In the genomic region with DNA sequence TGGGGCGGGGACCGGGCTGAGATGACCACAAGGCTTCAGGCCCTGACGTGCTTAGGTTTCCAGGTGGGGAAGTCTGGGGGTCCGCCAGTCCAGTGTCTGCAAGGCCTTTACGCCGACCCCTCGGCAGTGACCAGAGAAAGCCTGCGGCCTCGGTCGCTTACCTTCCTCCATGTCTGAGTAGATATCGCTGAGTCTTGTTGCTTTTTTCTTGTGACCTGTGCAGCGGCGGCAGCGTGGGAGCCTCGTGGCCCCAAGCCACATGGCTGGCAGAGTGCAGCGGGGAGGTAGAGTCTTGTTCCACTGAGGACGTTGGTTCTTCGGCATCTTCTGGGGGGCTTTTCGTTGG, we compare ENCODE assay signal across 8 cellular contexts. TPM values are rescaled to one million over a fixed set of nuclear protein-coding genes. Genes with fewer than 3 reads are reported as not detected.
DNase-seq lines count a peak whose midpoint lies in the region; ATAC-seq and TF ChIP-seq lines count a peak whose summit lies in the region.

No MANE protein-coding gene starts in this region.

- H3K79me1 ChIP-seq in H9 (ENCODE audit: insufficient read depth, low read depth, low read length, poor library complexity, severe bottlenecking): peaks cover 7% of the 10 kb centered on the region

- H2AK5ac ChIP-seq in H9 (ENCODE audit: insufficient read length, low read length): no peak overlapping the region

- H2AFZ ChIP-seq in DND-41 (ENCODE audit: low read depth, low read length) (peak overlapping the region; percentile 84), H9 (ENCODE audit: low read length) (no peak overlapping the region), OCI-LY1 (ENCODE audit: low read length) (no peak overlapping the region)

- no peak overlapping the region for H2BK5ac ChIP-seq in H9 (ENCODE audit: insufficient read length, low read length)

- H3K23ac ChIP-seq in H9 (ENCODE audit: insufficient read length, low read depth, low read length): no peak overlapping the region

- peak overlapping the region; percentile 63 to 73 for H3K4me3 ChIP-seq in DND-41 (ENCODE audit: low read depth in 1 of 2, low read length in 2 of 2)
- H3K4me3 ChIP-seq in OCI-LY1 (ENCODE audit: low read depth, low read length, poor library complexity, severe bottlenecking): peak overlapping the region; percentile 91

- H3K9me3 ChIP-seq in DND-41 (ENCODE audit: insufficient read depth, low read length, severe bottlenecking): no peaks in the 10 kb centered on the region
- no peaks in the 10 kb centered on the region for H3K9me3 ChIP-seq in H9 (ENCODE audit: control insufficient read depth, low read depth, low read length)
- no peaks in the 10 kb centered on the region for H3K9me3 ChIP-seq in OCI-LY1 (ENCODE audit: low read length)

- no CpG with 5 or more reads among the region's 19 CpGs for WGBS in H9 (ENCODE audit: extremely low coverage, insufficient read length, low lambda C conversion rate)

- peak overlapping the region; percentile 9 for H4K5ac ChIP-seq in H9 (ENCODE audit: insufficient read length, low read depth, low read length)

- peak; percentile 11 for ATAC-seq in DND-41 (ENCODE audit: insufficient read depth, low read depth)
- ATAC-seq in memory B cell (ENCODE audit: low read depth): no peak
- ATAC-seq in stimulated activated memory B cell treated with anti-CD40 and anti-IgM and Interleukin-4, amounts not matched to agents 10 μg/mL and 1 μg/mL and 100 μg/mL, for 72 hours: peak; percentile 37

- H4K20me1 ChIP-seq in DND-41 (ENCODE audit: insufficient read depth, low read length) (peaks cover 39% of the 10 kb centered on the region), H9 (ENCODE audit: control insufficient read depth, insufficient read depth, insufficient read length) (no peaks in the 10 kb centered on the region), OCI-LY1 (ENCODE audit: insufficient read depth, low read length) (no peaks in the 10 kb centered on the region)

- H3K4me1 ChIP-seq in DND-41 (ENCODE audit: insufficient read depth, low read length): peaks cover 44% of the 10 kb centered on the region
- peaks cover 2% of the 10 kb centered on the region; the same call in 1 of the 2 replicates for H3K4me1 ChIP-seq in H9 (ENCODE audit: insufficient read depth, low read length)
- H3K4me1 ChIP-seq in OCI-LY1 (ENCODE audit: insufficient read depth, low read length, severe bottlenecking): peaks cover 11% of the 10 kb centered on the region

- H3K23me2 ChIP-seq in H9 (ENCODE audit: insufficient read length, low read depth, low read length, poor library complexity, severe bottlenecking): peaks cover 5% of the 10 kb centered on the region

- H2BK15ac ChIP-seq in H9 (ENCODE audit: low read depth, low read length): no peak overlapping the region

- no peak overlapping the region for H3K56ac ChIP-seq in H9 (ENCODE audit: insufficient read length, low read depth, low read length)

- H4K8ac ChIP-seq in H9 (replicated peaks; ENCODE audit: insufficient read length, low read depth, low read length): no peak overlapping the region

- H3K36me3 Mint-ChIP-seq in H9 (ENCODE audit: insufficient read depth in 1 of 3, low read depth in 3 of 3) (peaks cover 53 to 90% (median 73%) of the 10 kb centered on the region in 3 experiments), brain (peaks cover 69% of the 10 kb centered on the region), memory B cell (peaks cover 23% of the 10 kb centered on the region)
- peaks cover 70% of the 10 kb centered on the region for H3K36me3 Mint-ChIP-seq in stimulated activated memory B cell treated with anti-CD40 and anti-IgM and Interleukin-4, amounts not matched to agents 10 μg/mL and 1 μg/mL and 100 μg/mL, for 72 hours

- H3K27ac ChIP-seq in DND-41 (ENCODE audit: low read length) (peak overlapping the region; percentile 75), H9 (ENCODE audit: insufficient read length, low read depth, low read length) (peak overlapping the region; percentile 42), OCI-LY1 (ENCODE audit: low read depth, low read length, poor library complexity, severe bottlenecking) (peak overlapping the region; percentile 49)

- DNase-seq in DND-41: peak; percentile 43
- no peak for DNase-seq in H9
- no peak for DNase-seq in memory B cell (ENCODE audit: low spot score in 2 of 2)
- DNase-seq in kidney tubule cell (ENCODE audit: low spot score): no peak
- no peak for DNase-seq in glomerular visceral epithelial cell (ENCODE audit: extremely low spot score)

- no peaks in the 10 kb centered on the region for H3F3A ChIP-seq in OCI-LY1 (ENCODE audit: insufficient read depth, low read length)

- peak overlapping the region; percentile 88 for H2BK120ac ChIP-seq in H9 (ENCODE audit: low read depth, low read length, poor library complexity, severe bottlenecking)

- H3K4ac ChIP-seq in H9 (ENCODE audit: low read depth, low read length): peak overlapping the region; percentile 20; the same call in 1 of the 2 replicates

- peaks cover 18 to 19% of the 10 kb centered on the region in 2 experiments for H3K4me1 Mint-ChIP-seq in H9
- peaks cover 43% of the 10 kb centered on the region for H3K4me1 Mint-ChIP-seq in brain
- peaks cover 24% of the 10 kb centered on the region for H3K4me1 Mint-ChIP-seq in memory B cell
- peaks cover 56% of the 10 kb centered on the region for H3K4me1 Mint-ChIP-seq in stimulated activated memory B cell treated with anti-CD40 and anti-IgM and Interleukin-4, amounts not matched to agents 10 μg/mL and 1 μg/mL and 100 μg/mL, for 72 hours

- H2BK12ac ChIP-seq in H9 (ENCODE audit: insufficient read length, low read depth, low read length): no peak overlapping the region

- no peaks in the 10 kb centered on the region for H3K9me2 ChIP-seq in OCI-LY1 (ENCODE audit: low read depth, low read length)

- H4K91ac ChIP-seq in H9 (ENCODE audit: insufficient read length, low read depth, low read length): peak overlapping the region; percentile 48

- peaks cover 54% of the 10 kb centered on the region for H3K79me2 ChIP-seq in DND-41 (ENCODE audit: insufficient read depth, low read length)
- peaks cover 30% of the 10 kb centered on the region for H3K79me2 ChIP-seq in H9 (ENCODE audit: insufficient read depth, low read length)
- H3K79me2 ChIP-seq in OCI-LY1 (ENCODE audit: insufficient read depth, low read length): peaks cover 36% of the 10 kb centered on the region

- H3K27me3 ChIP-seq in DND-41 (ENCODE audit: insufficient read depth, low read length, poor library complexity) (no peaks in the 10 kb centered on the region), H9 (ENCODE audit: insufficient read depth, low read length) (no peaks in the 10 kb centered on the region), OCI-LY1 (ENCODE audit: insufficient read depth, low read length) (no peaks in the 10 kb centered on the region)

- H3K9ac ChIP-seq in DND-41 (ENCODE audit: low read depth, low read length) (peak overlapping the region; percentile 70), H9 (ENCODE audit: extremely low read depth, insufficient read length, low read length) (peak overlapping the region; percentile 96), OCI-LY1 (ENCODE audit: low read length) (peak overlapping the region; percentile 98)

- H3K18ac ChIP-seq in H9 (ENCODE audit: insufficient read length, low read depth, low read length): peak overlapping the region; percentile 74

- peak overlapping the region; percentile 99 to 100 (median 99) for H3K27ac Mint-ChIP-seq in H9
- H3K27ac Mint-ChIP-seq in brain: peak overlapping the region; percentile 95 to 99 (median 96)
- H3K27ac Mint-ChIP-seq in memory B cell: peak overlapping the region; percentile 98
- peak overlapping the region; percentile 97 for H3K27ac Mint-ChIP-seq in stimulated activated memory B cell treated with anti-CD40 and anti-IgM and Interleukin-4, amounts not matched to agents 10 μg/mL and 1 μg/mL and 100 μg/mL, for 72 hours

- peak overlapping the region; percentile 99 for H3K4me2 ChIP-seq in DND-41 (ENCODE audit: insufficient read depth, low read length)
- H3K4me2 ChIP-seq in H9 (ENCODE audit: insufficient read depth, insufficient read length, low read length): peak overlapping the region; percentile 99
- H3K4me2 ChIP-seq in OCI-LY1 (ENCODE audit: low read length): peak overlapping the region; percentile 97

- no peak overlapping the region for H2BK20ac ChIP-seq in H9 (ENCODE audit: low read depth, low read length, poor library complexity, severe bottlenecking)

- no peak overlapping the region for H3T11ph ChIP-seq in H9 (ENCODE audit: low read length)

- H3K27me3 Mint-ChIP-seq in H9 (ENCODE audit: low read depth): no peaks in the 10 kb centered on the region
- peaks cover 13% of the 10 kb centered on the region for H3K27me3 Mint-ChIP-seq in brain
- no peaks in the 10 kb centered on the region for H3K27me3 Mint-ChIP-seq in memory B cell
- no peaks in the 10 kb centered on the region for H3K27me3 Mint-ChIP-seq in stimulated activated memory B cell treated with anti-CD40 and anti-IgM and Interleukin-4, amounts not matched to agents 10 μg/mL and 1 μg/mL and 100 μg/mL, for 72 hours

- peak overlapping the region; percentile 96 to 100 for H3K4me3 Mint-ChIP-seq in H9
- H3K4me3 Mint-ChIP-seq in brain: peak overlapping the region; percentile 96 to 99 (median 98)
- H3K4me3 Mint-ChIP-seq in memory B cell: peak overlapping the region; percentile 94
- H3K4me3 Mint-ChIP-seq in stimulated activated memory B cell treated with anti-CD40 and anti-IgM and Interleukin-4, amounts not matched to agents 10 μg/mL and 1 μg/mL and 100 μg/mL, for 72 hours: peak overlapping the region; percentile 92

- peaks cover 77% of the 10 kb centered on the region for H3K36me3 ChIP-seq in DND-41 (ENCODE audit: insufficient read depth, low read length)
- H3K36me3 ChIP-seq in OCI-LY1 (ENCODE audit: insufficient read depth, low read length): peaks cover 56% of the 10 kb centered on the region

- peak overlapping the region; percentile 96 for H3K14ac ChIP-seq in H9 (ENCODE audit: insufficient read depth, low read length)

- TF ChIP-seq CTCF in DND-41 (IDR thresholded peaks at IDR 0.05; ENCODE audit: borderline replicate concordance, extremely low read depth, low read length, poor library complexity, severe bottlenecking) (no peak), H9 (conservative IDR thresholded peaks at IDR 0.05) (no peak), OCI-LY1 (IDR thresholded peaks at IDR 0.05; ENCODE audit: low read length) (no peak), brain (conservative IDR thresholded peaks at IDR 0.05) (no peak)

- H3K9me3 Mint-ChIP-seq in H9: no peaks in the 10 kb centered on the region; a peak in 1 of 5 replicates
- H3K9me3 Mint-ChIP-seq in brain: no peaks in the 10 kb centered on the region
- no peaks in the 10 kb centered on the region for H3K9me3 Mint-ChIP-seq in memory B cell
- H3K9me3 Mint-ChIP-seq in stimulated activated memory B cell treated with anti-CD40 and anti-IgM and Interleukin-4, amounts not matched to agents 10 μg/mL and 1 μg/mL and 100 μg/mL, for 72 hours: no peaks in the 10 kb centered on the region

RNA-seq across cellular contexts. Expression of a gene that starts 0.3 kb away (rescaled TPM):
- total RNA-seq in H9 (2021): 168 and 171 TPM in 2 replicates
- 124 TPM for polyA plus RNA-seq in brain (ENCODE audit: insufficient read depth, low read depth, low replicate concordance)

RNA-seq across cellular contexts. Expression of a gene that starts 19.7 kb away (rescaled TPM):
- total RNA-seq in H9 (2021): 111 and 121 TPM in 2 replicates
- 15.8 TPM for polyA plus RNA-seq in brain (ENCODE audit: insufficient read depth, low read depth, low replicate concordance)

RNA-seq across cellular contexts. Expression of a gene that starts 32.4 kb away (rescaled TPM):
- 79.2 and 80.5 TPM in 2 replicates for total RNA-seq in H9 (2021)
- polyA plus RNA-seq in brain (ENCODE audit: insufficient read depth, low read depth, low replicate concordance): 56.2 TPM
